In the genomic region with DNA sequence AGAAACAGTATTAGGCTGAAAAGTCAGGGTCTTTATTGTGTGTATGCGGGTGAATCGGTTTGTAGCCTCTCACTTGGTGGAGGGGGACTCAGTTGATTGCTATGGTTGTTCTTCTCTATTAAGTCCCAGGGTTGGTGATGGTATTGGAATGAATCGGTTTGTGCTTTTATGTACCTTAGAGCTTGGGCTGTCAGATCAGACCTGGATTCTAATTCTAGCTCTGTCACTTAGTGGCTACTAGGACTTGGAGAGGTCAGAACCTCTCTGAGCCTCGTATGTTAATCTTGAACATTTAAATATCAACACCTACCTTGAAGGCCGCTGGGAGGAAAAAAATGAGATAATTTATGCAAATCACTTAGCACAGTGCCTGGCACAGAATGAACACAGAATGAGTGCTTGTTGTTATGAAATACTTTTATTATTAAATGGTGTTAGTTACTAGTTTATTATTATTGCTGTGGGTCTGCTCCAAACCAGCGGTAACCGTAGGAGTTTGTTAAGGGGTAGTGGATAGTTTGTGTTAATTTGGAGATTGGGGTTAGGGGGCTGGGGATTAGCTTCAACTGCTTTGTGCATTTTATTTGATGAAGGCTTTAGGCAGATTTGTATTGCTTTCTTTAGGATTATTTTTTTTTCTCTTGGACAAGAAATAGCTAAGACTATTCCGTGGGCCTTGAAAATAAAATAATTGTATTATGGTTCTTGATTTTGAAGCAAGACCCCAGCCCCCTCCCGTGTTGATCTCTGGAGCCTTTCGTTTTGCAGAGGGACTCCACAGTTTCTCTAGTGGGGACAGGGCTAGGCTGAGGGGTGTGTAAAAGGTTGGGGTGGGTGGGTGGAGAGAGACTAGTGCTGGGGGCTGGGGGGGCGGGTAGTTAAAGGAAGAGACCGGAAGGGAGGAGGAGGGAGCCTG, we compare ENCODE assay signal across 8 cellular contexts.
DNase-seq lines count a peak whose midpoint lies in the region; ATAC-seq and TF ChIP-seq lines count a peak whose summit lies in the region.

No MANE protein-coding gene starts in this region.

- H3K9me3 Mint-ChIP-seq in T-helper 1 cell treated with Interleukin-12 subunit alpha and Interleukin-12 subunit beta and Interleukin-4 antibody, amounts not matched to agents 30 μg/mL and 1 μg/mL, for 36 hours, result no peaks in the 10 kb centered on the region

- TF ChIP-seq CTCF in RWPE1 (conservative IDR thresholded peaks at IDR 0.05; ENCODE audit: low read depth), result no peak

- H3K9ac ChIP-seq in rectal smooth muscle tissue (ENCODE audit: low read length), result peak overlapping the region; percentile 45

- H3K4me3 Mint-ChIP-seq in T-helper 1 cell treated with Interleukin-12 subunit alpha and Interleukin-12 subunit beta and Interleukin-4 antibody, amounts not matched to agents 30 μg/mL and 1 μg/mL, for 36 hours, result peak overlapping the region; percentile 97

- H3K4me1 ChIP-seq in rectal smooth muscle tissue (ENCODE audit: control insufficient read depth, insufficient read depth, low read length), result peaks cover 28% of the 10 kb centered on the region

- no peaks in the 10 kb centered on the region for H3K27me3 ChIP-seq in rectal smooth muscle tissue (ENCODE audit: control insufficient read depth, insufficient read depth, low read length)

- H3K27ac ChIP-seq in RWPE1 (peak overlapping the region; percentile 99), epithelial cell of prostate (peak overlapping the region; percentile 100), rectal smooth muscle tissue (ENCODE audit: low read depth, low read length) (peak overlapping the region; percentile 92)

- peaks cover 65% of the 10 kb centered on the region for H3K4me1 Mint-ChIP-seq in T-helper 1 cell treated with Interleukin-12 subunit alpha and Interleukin-12 subunit beta and Interleukin-4 antibody, amounts not matched to agents 30 μg/mL and 1 μg/mL, for 36 hours (ENCODE audit: low read depth)

- peaks cover 3% of the 10 kb centered on the region for H3K36me3 ChIP-seq in rectal smooth muscle tissue (ENCODE audit: control insufficient read depth, insufficient read depth, low read length)

- H3K27ac Mint-ChIP-seq in T-helper 1 cell treated with Interleukin-12 subunit alpha and Interleukin-12 subunit beta and Interleukin-4 antibody, amounts not matched to agents 30 μg/mL and 1 μg/mL, for 36 hours, result peak overlapping the region; percentile 88

- CTCF ChIA-PET in RWPE1 (lab: Yijun Ruan, JAX), result interaction anchor here (0.6 to 1.2 kb wide), 5 partner anchors 12 to 490 kb away, joined by 3 to 5 read pairs (median 4); no protein-coding TSS in a partner anchor

- POLR2A ChIA-PET in RWPE1 (lab: Yijun Ruan, JAX; ENCODE audit: low non-redundant PET), result no interaction called here

- DNase-seq in T-helper 1 cell (no peak), RWPE1 (ENCODE audit: low spot score) (no peak), epithelial cell of prostate (ENCODE audit: low read depth, low spot score) (no peak), SW 1271 (lab: John Stamatoyannopoulos, UW) (no peak), putamen (ENCODE audit: low spot score) (no peak)

- H3K27me3 Mint-ChIP-seq in T-helper 1 cell treated with Interleukin-12 subunit alpha and Interleukin-12 subunit beta and Interleukin-4 antibody, amounts not matched to agents 30 μg/mL and 1 μg/mL, for 36 hours (ENCODE audit: low read depth), result peaks cover 6% of the 10 kb centered on the region

- H3K4me3 ChIP-seq in rectal smooth muscle tissue (ENCODE audit: low read length), result peak overlapping the region; percentile 83

- ATAC-seq in GM18511 (IDR thresholded peaks at IDR 0.05; ENCODE audit: unreplicated experiment), result no peak

- peaks cover 14% of the 10 kb centered on the region for H3K36me3 Mint-ChIP-seq in T-helper 1 cell treated with Interleukin-12 subunit alpha and Interleukin-12 subunit beta and Interleukin-4 antibody, amounts not matched to agents 30 μg/mL and 1 μg/mL, for 36 hours (ENCODE audit: low read depth)
